Comparison of ENCODE assay signal across 8 cellular contexts in genomic region chr6:44257007-44257752, GRCh38. TPM values are rescaled to one million over a fixed set of nuclear protein-coding genes. Genes with fewer than 3 reads are reported as not detected.
DNase-seq lines count a peak whose midpoint lies in the region; ATAC-seq, FAIRE-seq and TF ChIP-seq lines count a peak whose summit lies in the region.

Gene SLC35B2, minus strand, starts transcription at chr6:44257528. Its CDS starts 118 bp downstream, at chr6:44257410.

- peak; percentile 60 for TF ChIP-seq POLR2A in prostate gland (IDR thresholded peaks at IDR 0.05)

- under 1% methylated on average over 80 of the region's 80 CpGs for WGBS in right cardiac atrium
- WGBS in prostate gland: under 1% methylated on average over 42 of the region's 80 CpGs

- H3K27ac Mint-ChIP-seq in GM23338 (peak within 1 kb of the TSS; percentile 97), astrocyte (ENCODE audit: unreplicated experiment) (peak within 1 kb of the TSS; percentile 59)

- H3K36me3 ChIP-seq in GM06990 (ENCODE audit: control insufficient read depth, insufficient read depth, low read length): peaks cover 47% of the 10 kb centered on the region
- peaks cover 22% of the 10 kb centered on the region for H3K36me3 ChIP-seq in GM23338 (ENCODE audit: insufficient read depth)
- H3K36me3 ChIP-seq in astrocyte (ENCODE audit: insufficient read depth, low read length): peaks cover 22% of the 10 kb centered on the region
- peaks cover 8 to 20% of the 10 kb centered on the region in 2 donors for H3K36me3 ChIP-seq in prostate gland

- H3F3A ChIP-seq in GM23338 (replicated peaks; ENCODE audit: low read depth): peaks cover 45% of the 10 kb centered on the region

- FAIRE-seq in astrocyte (lab: Jason Lieb, UNC): no peak

- H3K4me1 ChIP-seq in GM23338 (ENCODE audit: insufficient read depth) (no peaks in the 10 kb centered on the region), astrocyte (ENCODE audit: insufficient read depth, low read length) (peaks cover 17% of the 10 kb centered on the region), right cardiac atrium (ENCODE audit: control insufficient read depth, insufficient read depth, low read length) (peaks cover 7% of the 10 kb centered on the region), prostate gland (replicated peaks) (peaks cover 5% of the 10 kb centered on the region)

- H3K9me3 ChIP-seq in astrocyte (ENCODE audit: insufficient read depth, low read depth, low read length) (no peaks in the 10 kb centered on the region), right cardiac atrium (ENCODE audit: control insufficient read depth, low read length) (no peaks in the 10 kb centered on the region), prostate gland (no peaks in the 10 kb centered on the region)

- peak within 1 kb of the TSS; percentile 60; the same call in 1 of the 2 replicates for H2AFZ ChIP-seq in GM23338
- peak within 1 kb of the TSS; percentile 98 for H2AFZ ChIP-seq in astrocyte (ENCODE audit: low read depth, low read length)

- H3K79me2 ChIP-seq in GM23338 (replicated peaks; ENCODE audit: insufficient read depth) (peaks cover 15% of the 10 kb centered on the region; the same call in 1 of the 2 replicates), astrocyte (ENCODE audit: insufficient read depth, low read length) (peaks cover 46% of the 10 kb centered on the region)

- H3K27ac ChIP-seq in GM23338 (ENCODE audit: low read depth): peak within 1 kb of the TSS; percentile 97
- H3K27ac ChIP-seq in astrocyte (ENCODE audit: low read depth, low read length): peak within 1 kb of the TSS; percentile 68
- H3K27ac ChIP-seq in right cardiac atrium (ENCODE audit: low read length): peak within 1 kb of the TSS; percentile 71
- H3K27ac ChIP-seq in prostate gland: peak within 1 kb of the TSS; percentile 92 to 94

- H3K4me3 ChIP-seq in GM06990 (replicated peaks; ENCODE audit: low read depth, low read length) (peak within 1 kb of the TSS; percentile 80), GM23338 (peak within 1 kb of the TSS; percentile 94), LNCaP clone FGC (ENCODE audit: low read depth, low read length) (peak within 1 kb of the TSS; percentile 83), astrocyte (ENCODE audit: insufficient read depth, low read depth, low read length) (peak within 1 kb of the TSS; percentile 85), right cardiac atrium (ENCODE audit: low read length) (peak within 1 kb of the TSS; percentile 71), prostate gland (peak within 1 kb of the TSS; percentile 85 to 92)

- H4K20me1 ChIP-seq in GM23338 (replicated peaks; ENCODE audit: insufficient read depth): peaks cover 13% of the 10 kb centered on the region
- peaks cover 49% of the 10 kb centered on the region for H4K20me1 ChIP-seq in astrocyte (ENCODE audit: insufficient read depth, low read length)

- DNase-seq in GM06990 (ENCODE audit: extremely low read depth, insufficient read length) (peak; percentile 86), GM23338 (ENCODE audit: low spot score) (peak; percentile 83), LNCaP clone FGC (ENCODE audit: low read depth) (no peak), T follicular helper cell (ENCODE audit: low read depth) (peak; percentile 48), astrocyte (ENCODE audit: low read depth) (peak; percentile 60), right cardiac atrium (peak; percentile 80 to 91 (median 88)), prostate gland (ENCODE audit: low spot score) (peak; percentile 43), cerebellar nuclear complex (lab: John Stamatoyannopoulos, UW) (no peak)

- H3K27me3 ChIP-seq in GM06990 (replicated peaks; ENCODE audit: control insufficient read depth, insufficient read depth, low read length) (no peaks in the 10 kb centered on the region), GM23338 (ENCODE audit: insufficient read depth) (no peaks in the 10 kb centered on the region), astrocyte (ENCODE audit: insufficient read depth, low read length) (no peaks in the 10 kb centered on the region), right cardiac atrium (ENCODE audit: control insufficient read depth, insufficient read depth) (no peaks in the 10 kb centered on the region), prostate gland (replicated peaks; ENCODE audit: insufficient read depth) (no peaks in the 10 kb centered on the region)

- no peak for TF ChIP-seq CTCF in GM06990 (IDR thresholded peaks at IDR 0.05; ENCODE audit: insufficient read depth, low read length, poor library complexity, severe bottlenecking)
- peak; percentile 36 to 70 for TF ChIP-seq CTCF in GM23338 (conservative IDR thresholded peaks at IDR 0.05; ENCODE audit: low read depth in 2 of 2)
- TF ChIP-seq CTCF in LNCaP clone FGC (IDR thresholded peaks at IDR 0.05; ENCODE audit: control insufficient read depth, extremely low read depth, insufficient read depth): peak; percentile 79
- TF ChIP-seq CTCF in astrocyte (IDR thresholded peaks at IDR 0.05; ENCODE audit: insufficient read depth, low read depth, low read length): peak; percentile 15
- peak; percentile 65 to 87 (median 82) for TF ChIP-seq CTCF in prostate gland (IDR thresholded peaks at IDR 0.05)

- H3K4me2 ChIP-seq in GM23338 (peak within 1 kb of the TSS; percentile 97), astrocyte (ENCODE audit: low read length) (peak within 1 kb of the TSS; percentile 100)

- intact Hi-C loops in right cardiac atrium (cut with DNase I): no loop called here
- intact Hi-C loops in prostate gland (cut with DNase I): no loop called here

- H3K9ac ChIP-seq in astrocyte (ENCODE audit: low read length): peak within 1 kb of the TSS; percentile 90

- H3K27me3 Mint-ChIP-seq in GM23338 (ENCODE audit: insufficient read depth, low read depth, poor library complexity) (peaks cover 45% of the 10 kb centered on the region), astrocyte (ENCODE audit: low read depth, unreplicated experiment) (no peaks in the 10 kb centered on the region)

- H3K4me3 Mint-ChIP-seq in GM23338 (peak within 1 kb of the TSS; percentile 96), astrocyte (ENCODE audit: unreplicated experiment) (peak within 1 kb of the TSS; percentile 93)

- ATAC-seq in GM23338 (peak; percentile 25), right cardiac atrium (peak; percentile 70 to 76)

- H3K36me3 Mint-ChIP-seq in GM23338 (ENCODE audit: low read depth) (peaks cover 62% of the 10 kb centered on the region), astrocyte (ENCODE audit: low read depth, unreplicated experiment) (peaks cover 11% of the 10 kb centered on the region)

- no peaks in the 10 kb centered on the region for H3K9me2 ChIP-seq in GM23338 (ENCODE audit: insufficient read depth)

- H3K4me1 Mint-ChIP-seq in GM23338 (peaks cover 46% of the 10 kb centered on the region), astrocyte (ENCODE audit: low read depth, unreplicated experiment) (peaks cover 32% of the 10 kb centered on the region)

- peaks cover 7% of the 10 kb centered on the region for H3K9me3 Mint-ChIP-seq in GM23338
- H3K9me3 Mint-ChIP-seq in astrocyte (ENCODE audit: unreplicated experiment): no peaks in the 10 kb centered on the region

TF ChIP-seq in GM23338, 12 proteins besides CTCF, POLR2A, EP300 and RAD21 (continues in another document):
- TF ChIP-seq STAT1 (IDR thresholded peaks at IDR 0.05; ENCODE audit: unreplicated experiment) (no peak), EZH2 (IDR thresholded peaks at IDR 0.05; ENCODE audit: low read depth, unreplicated experiment) (no peak), POLR2AphosphoS5 (IDR thresholded peaks at IDR 0.05; ENCODE audit: low read depth) (peak; percentile 77), JUNB (IDR thresholded peaks at IDR 0.05; ENCODE audit: unreplicated experiment) (no peak)

RNA-seq across cellular contexts. Expression of gene SLC35B2, which starts in this region (rescaled TPM):
- 30.5 and 30.9 TPM in 2 replicates for total RNA-seq in GM23338 (2014; rRNA removed; shearing (Covaris generic))
- polyA plus RNA-seq in GM23338 (2016; fragmentation: Nextera tagmentation; extraction: Ambion mirVana): 14.0 and 14.7 TPM in 2 replicates
- 61.8 and 66.6 TPM in 2 replicates for total RNA-seq in astrocyte
- 10 to 100 TPM; 21.0 to 25.2 (median 23.0) TPM for total RNA-seq in right cardiac atrium
- 15.8 TPM for polyA plus RNA-seq in right cardiac atrium
- total RNA-seq in prostate gland: 10 to 100 TPM; 44.5 to 59.9 TPM

Comparison
In these comparisons a context has a peak if more than half of its experiments do, and no peak if none do; other contexts are left out.
1. DNase-seq: peak in GM06990 (single experiment), GM23338 (single experiment), T follicular helper cell (single experiment), astrocyte (single experiment), right cardiac atrium (3 of 3) and prostate gland (single experiment); none in LNCaP clone FGC (single experiment) and cerebellar nuclear complex (0 of 2).
2. Peak in every context shown above with its lines, with median percentiles within 50 percentile points of each other: H3K4me3 ChIP-seq and H3K27ac ChIP-seq.